28 cellular contexts compared by ENCODE assay signal in the genomic region with DNA sequence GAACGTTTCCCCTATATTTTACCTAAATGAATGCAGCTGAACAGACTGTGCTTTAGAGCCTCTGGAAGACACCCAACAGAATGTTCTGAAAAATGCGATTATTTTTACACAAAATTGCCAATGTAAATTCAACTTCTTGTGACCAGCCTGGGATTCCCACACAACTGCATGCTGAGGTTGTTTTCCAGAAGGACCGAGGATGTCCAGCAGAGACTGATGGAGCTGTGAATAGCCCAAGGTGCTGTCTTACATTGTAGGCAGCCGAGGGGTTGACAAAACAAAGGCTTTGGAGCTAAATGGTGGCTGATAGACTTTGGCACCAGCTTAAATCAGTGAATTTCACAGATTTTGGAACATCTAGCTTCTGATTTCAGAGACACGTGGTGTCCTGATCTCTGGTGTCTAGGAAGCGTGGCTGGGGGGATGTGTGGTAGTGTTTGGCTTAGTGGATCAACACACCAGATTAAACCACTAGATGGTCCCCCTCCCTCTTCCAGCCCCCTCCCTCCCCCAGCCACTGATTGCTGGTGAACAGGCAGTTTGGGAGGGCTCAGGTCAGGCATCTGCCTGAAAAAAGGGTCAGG.
A peak's percentile ranks its signal among the peaks of the same experiment; 100 is the strongest.
DNase-seq lines count a peak whose midpoint lies in the region; ATAC-seq and TF ChIP-seq lines count a peak whose summit lies in the region.
"Had no signal": no experiment of that assay in that cellular context is flagged by ENCODE, and none has a peak within 500 bp of the region (broad histone marks: within the 10 kb centered on the region; RNA-seq: fewer than 3 reads in every experiment).

No MANE protein-coding gene starts in this region.

- peaks cover 0 to 4% of the 10 kb centered on the region in 2 experiments; a peak in 2 of 5 replicates for H3K9me3 Mint-ChIP-seq in H9
- H3K9me3 Mint-ChIP-seq in neural progenitor cell: peaks cover 2% of the 10 kb centered on the region
- H3K9me3 Mint-ChIP-seq in naive thymus-derived CD4-positive, alpha-beta T cell: peaks cover 0 to 1% (median 0%) of the 10 kb centered on the region in 11 donors
- H3K9me3 Mint-ChIP-seq: CD8-positive, alpha-beta T cell; T-cell had no signal

- H3K27me3 ChIP-seq in H9 (ENCODE audit: insufficient read depth, low read length) (no peaks in the 10 kb centered on the region), adipocyte (replicated peaks; ENCODE audit: control insufficient read depth, insufficient read depth, low read length) (peaks cover 33% of the 10 kb centered on the region), neural progenitor cell (no peaks in the 10 kb centered on the region)
- H3K27me3 ChIP-seq in naive thymus-derived CD4-positive, alpha-beta T cell (ENCODE audit: control insufficient read depth in 2 of 2, insufficient read depth in 2 of 2, low read length in 2 of 2): no peaks in the 10 kb centered on the region
- H3K27me3 ChIP-seq: SJSA1 had no signal

- no peak overlapping the region for H3K9ac ChIP-seq in H9 (ENCODE audit: extremely low read depth, insufficient read length, low read length)
- no peak overlapping the region for H3K9ac ChIP-seq in adipocyte (ENCODE audit: low read length)
- no peak overlapping the region for H3K9ac ChIP-seq in neural progenitor cell

- CTCF ChIA-PET in naive thymus-derived CD4-positive, alpha-beta T cell (lab: Charles Lee): no interaction called here

- H3K14ac ChIP-seq in H9 (ENCODE audit: insufficient read depth, low read length): no peak overlapping the region

- peak overlapping the region; percentile 78 for H2BK20ac ChIP-seq in H9 (ENCODE audit: low read depth, low read length, poor library complexity, severe bottlenecking)

- peak overlapping the region; percentile 1 for H3K18ac ChIP-seq in H9 (ENCODE audit: insufficient read length, low read depth, low read length)

- no peak overlapping the region for H3T11ph ChIP-seq in H9 (ENCODE audit: low read length)

- H4K8ac ChIP-seq in H9 (replicated peaks; ENCODE audit: insufficient read length, low read depth, low read length): no peak overlapping the region

- no peak overlapping the region; a peak in 1 of 7 replicates for H3K27ac Mint-ChIP-seq in H9
- H3K27ac Mint-ChIP-seq in neural progenitor cell: peak overlapping the region; percentile 50
- H3K27ac Mint-ChIP-seq in naive thymus-derived CD4-positive, alpha-beta T cell: no peak overlapping the region
- H3K27ac Mint-ChIP-seq: B cell; CD8-positive, alpha-beta T cell; T-cell had no signal

- H2BK5ac ChIP-seq in H9 (ENCODE audit: insufficient read length, low read length): no peak overlapping the region

- no peak overlapping the region for H2AFZ ChIP-seq in H9 (ENCODE audit: low read length)
- H2AFZ ChIP-seq in neural progenitor cell (replicated peaks): peak overlapping the region; percentile 41

- H3K4me1 ChIP-seq in H9 (ENCODE audit: insufficient read depth, low read length): no peaks in the 10 kb centered on the region
- H3K4me1 ChIP-seq in adipocyte (ENCODE audit: control insufficient read depth, insufficient read depth, low read length): no peaks in the 10 kb centered on the region
- H3K4me1 ChIP-seq in neural progenitor cell: peaks cover 12% of the 10 kb centered on the region
- H3K4me1 ChIP-seq in naive thymus-derived CD4-positive, alpha-beta T cell (ENCODE audit: control insufficient read depth in 2 of 2, insufficient read depth in 2 of 2, low read length in 2 of 2): no peaks in the 10 kb centered on the region
- H3K4me1 ChIP-seq: SJSA1 had no signal

- POLR2A ChIA-PET in naive thymus-derived CD4-positive, alpha-beta T cell (lab: Charles Lee): no interaction called here

- H3K27me3 Mint-ChIP-seq in H9 (ENCODE audit: low read depth) (peaks cover 4% of the 10 kb centered on the region), neural progenitor cell (ENCODE audit: insufficient read depth, low read depth) (peaks cover 3% of the 10 kb centered on the region)
- H3K27me3 Mint-ChIP-seq in naive thymus-derived CD4-positive, alpha-beta T cell: peaks cover 0 to 10% (median 3%) of the 10 kb centered on the region in 5 donors

- no peak overlapping the region for H3K4ac ChIP-seq in H9 (ENCODE audit: low read depth, low read length)

- no peaks in the 10 kb centered on the region for H4K20me1 ChIP-seq in H9 (ENCODE audit: control insufficient read depth, insufficient read depth, insufficient read length)
- no peaks in the 10 kb centered on the region for H4K20me1 ChIP-seq in neural progenitor cell (ENCODE audit: low read depth)

- H2AK5ac ChIP-seq in H9 (ENCODE audit: insufficient read length, low read length): no peak overlapping the region

- no peak for DNase-seq in H9
- peak; percentile 2 for DNase-seq in adipocyte (ENCODE audit: low read depth)
- DNase-seq in fibroblast of peridontal ligament (ENCODE audit: extremely low read depth): peak; percentile 2
- DNase-seq in neural progenitor cell (ENCODE audit: low spot score): peak; percentile 23
- DNase-seq in NCI-H748 treated with DMSO at 0.1 percent for 48 hours (lab: John Stamatoyannopoulos, UW): no peak
- no peak for DNase-seq in naive thymus-derived CD4-positive, alpha-beta T cell
- DNase-seq in SW 1271 (lab: John Stamatoyannopoulos, UW): no peak
- DNase-seq: CD8-positive, alpha-beta T cell; DMS 273 treated with DMSO at 0.1 percent for 48 hours; DMS79; EL; GF-D8; KG1; MG63; NCI-H1105 treated with DMSO at 0.1 percent for 48 hours; NCI-H1694 treated with DMSO at 0.1 percent for 48 hours; NCI-H2081; NCI-H2171; NCI-H226; NCI-H510A; NK-92 treated with Interleukin-12 subunit alpha and Interleukin-12 subunit beta, amount 100 ng/mL, for 24 hours; PC-3; Right ventricle myocardium superior; RPMI8226; T-cell had no signal

- no peak for TF ChIP-seq CTCF in H9 (conservative IDR thresholded peaks at IDR 0.05)
- no peak for TF ChIP-seq CTCF in neural progenitor cell (IDR thresholded peaks at IDR 0.05)

- no peak for ATAC-seq in naive thymus-derived CD4-positive, alpha-beta T cell
- ATAC-seq: CD8-positive, alpha-beta T cell; PC-3; T-cell had no signal

- H3K9me3 ChIP-seq in H9 (ENCODE audit: control insufficient read depth, low read depth, low read length) (no peaks in the 10 kb centered on the region), adipocyte (ENCODE audit: control insufficient read depth, low read length) (no peaks in the 10 kb centered on the region), neural progenitor cell (ENCODE audit: low read depth) (no peaks in the 10 kb centered on the region)
- no peaks in the 10 kb centered on the region for H3K9me3 ChIP-seq in naive thymus-derived CD4-positive, alpha-beta T cell (ENCODE audit: control insufficient read depth in 2 of 3, low read length in 3 of 3)
- H3K9me3 ChIP-seq: MG63, SJSA1 had no signal

- no peaks in the 10 kb centered on the region for H3K79me1 ChIP-seq in H9 (ENCODE audit: insufficient read depth, low read depth, low read length, poor library complexity, severe bottlenecking)

- H3K4me2 ChIP-seq in H9 (ENCODE audit: insufficient read depth, insufficient read length, low read length) (no peak overlapping the region), neural progenitor cell (peak overlapping the region; percentile 19)

- no peak overlapping the region for H4K91ac ChIP-seq in H9 (ENCODE audit: insufficient read length, low read depth, low read length)

- no peak overlapping the region for H2BK120ac ChIP-seq in H9 (ENCODE audit: low read depth, low read length, poor library complexity, severe bottlenecking)

- no peak overlapping the region for H4K5ac ChIP-seq in H9 (ENCODE audit: insufficient read length, low read depth, low read length)

- H3K4me3 Mint-ChIP-seq in H9 (no peak overlapping the region), neural progenitor cell (no peak overlapping the region)
- H3K4me3 Mint-ChIP-seq in naive thymus-derived CD4-positive, alpha-beta T cell: no peak overlapping the region
- H3K4me3 Mint-ChIP-seq: B cell; CD8-positive, alpha-beta T cell; T-cell had no signal

- H3K36me3 Mint-ChIP-seq in H9 (ENCODE audit: insufficient read depth in 1 of 3, low read depth in 3 of 3) (peaks cover 0 to 8% (median 0%) of the 10 kb centered on the region in 3 experiments; a peak in 4 of 7 replicates), neural progenitor cell (no peaks in the 10 kb centered on the region)
- H3K36me3 Mint-ChIP-seq in naive thymus-derived CD4-positive, alpha-beta T cell: no peaks in the 10 kb centered on the region
- H3K36me3 Mint-ChIP-seq: CD8-positive, alpha-beta T cell; T-cell had no signal

- WGBS in H9 (ENCODE audit: extremely low coverage, insufficient read length, low lambda C conversion rate): no CpG with 5 or more reads among the region's 6 CpGs

- no peak overlapping the region for H2BK15ac ChIP-seq in H9 (ENCODE audit: low read depth, low read length)

- H3K4me3 ChIP-seq in adipocyte (ENCODE audit: low read length) (no peak overlapping the region), neural progenitor cell (no peak overlapping the region)
- H3K4me3 ChIP-seq in naive thymus-derived CD4-positive, alpha-beta T cell (ENCODE audit: low read length): no peak overlapping the region
- H3K4me3 ChIP-seq: MG63, SJSA1 had no signal

- H3F3A ChIP-seq in neural progenitor cell (ENCODE audit: low read depth): no peaks in the 10 kb centered on the region

- H3K36me3 ChIP-seq in adipocyte (ENCODE audit: control insufficient read depth, insufficient read depth, low read length, severe bottlenecking) (no peaks in the 10 kb centered on the region), neural progenitor cell (no peaks in the 10 kb centered on the region)
- no peaks in the 10 kb centered on the region for H3K36me3 ChIP-seq in naive thymus-derived CD4-positive, alpha-beta T cell (ENCODE audit: control insufficient read depth in 2 of 3, insufficient read depth in 3 of 3, low read length in 3 of 3)
- H3K36me3 ChIP-seq: MG63, SJSA1 had no signal

- no peaks in the 10 kb centered on the region for H3K23me2 ChIP-seq in H9 (ENCODE audit: insufficient read length, low read depth, low read length, poor library complexity, severe bottlenecking)

- no peaks in the 10 kb centered on the region for H3K79me2 ChIP-seq in H9 (ENCODE audit: insufficient read depth, low read length)
- no peaks in the 10 kb centered on the region for H3K79me2 ChIP-seq in neural progenitor cell (ENCODE audit: low read depth)

- no peak overlapping the region for H3K27ac ChIP-seq in H9 (ENCODE audit: insufficient read length, low read depth, low read length)
- H3K27ac ChIP-seq in neural progenitor cell: no peak overlapping the region
- H3K27ac ChIP-seq in naive thymus-derived CD4-positive, alpha-beta T cell (ENCODE audit: low read depth, low read length): no peak overlapping the region
- H3K27ac ChIP-seq: C4-2B, SJSA1 had no signal

- intact Hi-C loops in naive thymus-derived CD4-positive, alpha-beta T cell (cut with micrococcal nuclease): no loop called here

- H3K56ac ChIP-seq in H9 (ENCODE audit: insufficient read length, low read depth, low read length): no peak overlapping the region

- no peak overlapping the region for H2BK12ac ChIP-seq in H9 (ENCODE audit: insufficient read length, low read depth, low read length)

- H3K4me1 Mint-ChIP-seq in H9 (peaks cover 11 to 34% of the 10 kb centered on the region in 2 experiments), neural progenitor cell (peaks cover 35% of the 10 kb centered on the region)
- no peaks in the 10 kb centered on the region for H3K4me1 Mint-ChIP-seq in naive thymus-derived CD4-positive, alpha-beta T cell
- H3K4me1 Mint-ChIP-seq: B cell, T-cell had no signal

- no peak overlapping the region for H3K23ac ChIP-seq in H9 (ENCODE audit: insufficient read length, low read depth, low read length)

Comparison
In these comparisons a context has a peak if more than half of its experiments do, and no peak if none do; other contexts are left out.
1. DNase-seq: peak in adipocyte (single experiment), fibroblast of peridontal ligament (single experiment) and neural progenitor cell (single experiment); none in H9 (single experiment), NCI-H748 treated with DMSO at 0.1 percent for 48 hours (single experiment), naive thymus-derived CD4-positive, alpha-beta T cell (0 of 9) and SW 1271 (0 of 2).